In genomic region chr11:86418929-86419328, GRCh38 we compare ENCODE assay signal across 9 cellular contexts. TPM values are rescaled to one million over a fixed set of nuclear protein-coding genes. Genes with fewer than 3 reads are reported as not detected.
DNase-seq lines count a peak whose midpoint lies in the region; ATAC-seq and TF ChIP-seq lines count a peak whose summit lies in the region.
"Had no signal": no experiment of that assay in that cellular context is flagged by ENCODE, and none has a peak within 500 bp of the region (broad histone marks: within the 10 kb centered on the region; RNA-seq: fewer than 3 reads in every experiment).

No MANE protein-coding gene starts in this region.

- H3K36me3 ChIP-seq in HCT116 (ENCODE audit: control insufficient read depth in 1 of 2, insufficient read depth in 2 of 2, low read length in 2 of 2) (no peaks in the 10 kb centered on the region), tibial artery (peaks cover 0 to 6% (median 0%) of the 10 kb centered on the region in 3 donors)
- H3K36me3 ChIP-seq: ovary had no signal

- intact Hi-C loops in HCT116 (cut with micrococcal nuclease) = loop anchor here (5.0 to 10.0 kb wide), 2 partner anchors 564 to 822 kb away; partner anchors contain the start of gene CCDC83
- intact Hi-C loops in tibial artery (cut with DNase I; ENCODE audit: low total_unique reads) = no loop called here

- no peak overlapping the region for H3K4me2 ChIP-seq in HCT116 (ENCODE audit: low read length)

- CTCF ChIA-PET in HCT116 (lab: Charles Lee) = interaction anchor here (1.1 to 2.5 kb wide), 3 partner anchors 14 to 564 kb away, joined by 3 to 16 read pairs (median 3); partner anchors contain the start of gene CCDC83

- peaks cover 0 to 2% (median 0%) of the 10 kb centered on the region in 3 donors for H3K36me3 Mint-ChIP-seq in naive thymus-derived CD8-positive, alpha-beta T cell

- no peak overlapping the region for H3K4me3 ChIP-seq in HCT116 (replicated peaks in 1 of 2; ENCODE audit: low read depth in 1 of 2, low read length in 2 of 2)
- H3K4me3 ChIP-seq in tibial artery = no peak overlapping the region
- H3K4me3 ChIP-seq: ovary had no signal

- no peak overlapping the region for H3K27ac Mint-ChIP-seq in naive thymus-derived CD8-positive, alpha-beta T cell
- H3K27ac Mint-ChIP-seq: stimulated activated naive B cell treated with anti-CD40 and anti-IgM and Interleukin-4, amounts not matched to agents 10 μg/mL and 1 μg/mL and 100 μg/mL, for 72 hours had no signal

- peak; percentile 53; the same call in 1 of the 2 replicates for TF ChIP-seq RAD21 in HCT116 (IDR thresholded peaks at IDR 0.05; ENCODE audit: low read depth)

- H4K20me1 ChIP-seq in HCT116 (ENCODE audit: insufficient read depth) = no peaks in the 10 kb centered on the region

- H3K4me1 ChIP-seq in HCT116 (ENCODE audit: control insufficient read depth in 1 of 2, insufficient read depth in 2 of 2, low read length in 2 of 2) (no peaks in the 10 kb centered on the region), tibial artery (peaks cover 0 to 9% (median 0%) of the 10 kb centered on the region in 4 donors)

- POLR2A ChIA-PET in HCT116 (lab: Charles Lee) = no interaction called here
- POLR2A ChIA-PET in naive thymus-derived CD8-positive, alpha-beta T cell (lab: Charles Lee) = no interaction called here

- no peaks in the 10 kb centered on the region for H3K27me3 Mint-ChIP-seq in naive thymus-derived CD8-positive, alpha-beta T cell
- H3K27me3 Mint-ChIP-seq: stimulated activated naive B cell treated with anti-CD40 and anti-IgM and Interleukin-4, amounts not matched to agents 10 μg/mL and 1 μg/mL and 100 μg/mL, for 72 hours had no signal

- no peak overlapping the region for H2AFZ ChIP-seq in HCT116 (ENCODE audit: low read depth, low read length, poor library complexity, severe bottlenecking)

- BruUV-seq in HCT116 (replicated peaks; lab: Mats Ljungman, UMichigan) = no TSS peak

- TF ChIP-seq POLR2A in HCT116 (IDR thresholded peaks at IDR 0.05; ENCODE audit: borderline replicate concordance, extremely low read depth, insufficient read depth, insufficient read length) = no peak

- H3K9me2 ChIP-seq in HCT116 (ENCODE audit: insufficient read depth) = no peaks in the 10 kb centered on the region

- RAD21 ChIA-PET in HCT116 (lab: Charles Lee; ENCODE audit: low non-redundant PET in 1 of 2, low total read pairs in 2 of 2, uncharacterized antibody in 2 of 2, unreplicated experiment in 2 of 2) = no interaction called here

- H3K9me3 ChIP-seq in HCT116 (ENCODE audit: control insufficient read depth in 1 of 2, insufficient read depth in 1 of 2, low read depth in 1 of 2, low read length in 2 of 2) = no peaks in the 10 kb centered on the region
- no peaks in the 10 kb centered on the region for H3K9me3 ChIP-seq in tibial artery
- H3K9me3 ChIP-seq: ovary had no signal

- DNase-seq in GM10266 (ENCODE audit: extremely low spot score) (no peak), HCT116 (ENCODE audit: low read depth, low spot score) (no peak), left kidney (ENCODE audit: low read depth, low spot score) (peak; percentile 29), tibial artery (no peak), SKM-1 (lab: John Stamatoyannopoulos, UW; ENCODE audit: unreplicated experiment) (no peak)
- DNase-seq in naive thymus-derived CD8-positive, alpha-beta T cell = no peak
- DNase-seq: ovary; stimulated activated naive B cell treated with anti-CD40 and anti-IgM and Interleukin-4, amounts not matched to agents 10 μg/mL and 1 μg/mL and 100 μg/mL, for 72 hours had no signal

- H3K79me2 ChIP-seq in HCT116 (ENCODE audit: insufficient read depth, low read length) = no peaks in the 10 kb centered on the region

- ATAC-seq in HCT116 (peak; percentile 73), SK-N-SH treated with all-trans-retinoic acid at 6 μM for 48 hours (peak; percentile 92)
- no peak for ATAC-seq in naive thymus-derived CD8-positive, alpha-beta T cell

- H3K4me3 Mint-ChIP-seq in naive thymus-derived CD8-positive, alpha-beta T cell = no peak overlapping the region
- H3K4me3 Mint-ChIP-seq: stimulated activated naive B cell treated with anti-CD40 and anti-IgM and Interleukin-4, amounts not matched to agents 10 μg/mL and 1 μg/mL and 100 μg/mL, for 72 hours had no signal

- H3K27ac ChIP-seq in HCT116 (ENCODE audit: low read depth, low read length) (no peak overlapping the region), tibial artery (no peak overlapping the region)
- H3K27ac ChIP-seq: ovary had no signal

- H3K9me3 Mint-ChIP-seq in naive thymus-derived CD8-positive, alpha-beta T cell = no peaks in the 10 kb centered on the region
- H3K9me3 Mint-ChIP-seq: stimulated activated naive B cell treated with anti-CD40 and anti-IgM and Interleukin-4, amounts not matched to agents 10 μg/mL and 1 μg/mL and 100 μg/mL, for 72 hours had no signal

- H3K4me1 Mint-ChIP-seq in naive thymus-derived CD8-positive, alpha-beta T cell = no peaks in the 10 kb centered on the region

- H3K9ac ChIP-seq in HCT116 (ENCODE audit: low read length) = no peak overlapping the region

- no peaks in the 10 kb centered on the region for H3K27me3 ChIP-seq in HCT116 (ENCODE audit: insufficient read depth, low read length)
- H3K27me3 ChIP-seq in tibial artery = no peaks in the 10 kb centered on the region
- H3K27me3 ChIP-seq: ovary had no signal

- TF ChIP-seq CTCF in GM10266 (IDR thresholded peaks at IDR 0.05; ENCODE audit: control insufficient read depth, insufficient read depth, low read depth, missing control alignments) (peak; percentile 13), HCT116 (IDR thresholded peaks at IDR 0.05 in 2 of 3, conservative IDR thresholded peaks at IDR 0.05 in 1 of 3; ENCODE audit: borderline replicate concordance in 1 of 3, insufficient read depth in 1 of 3, low read depth in 2 of 3, low read length in 2 of 3) (peak in 1 of 3 experiments; percentile 41; a peak in 2 of 6 replicates), tibial artery (IDR thresholded peaks at IDR 0.05) (no peak)

TF ChIP-seq in HCT116, 20 proteins besides CTCF, POLR2A, EP300 and RAD21 (continues in another document):
- no peak for TF ChIP-seq EZH2phosphoT487 (IDR thresholded peaks at IDR 0.05; ENCODE audit: borderline replicate concordance)
- no peak for TF ChIP-seq MAX (IDR thresholded peaks at IDR 0.05)
- TF ChIP-seq JUND (IDR thresholded peaks at IDR 0.05) = no peak
- TF ChIP-seq POLR2AphosphoS5 (IDR thresholded peaks at IDR 0.05; ENCODE audit: low read depth, low read length) = no peak
- no peak for TF ChIP-seq CEBPB (IDR thresholded peaks at IDR 0.05; ENCODE audit: low read depth)
- TF ChIP-seq SP1 (IDR thresholded peaks at IDR 0.05; ENCODE audit: low read depth) = no peak
- no peak for TF ChIP-seq EGR1 (IDR thresholded peaks at IDR 0.05; ENCODE audit: low read depth)
- TF ChIP-seq ZNF274 (IDR thresholded peaks at IDR 0.05; ENCODE audit: low read depth, low read length) = no peak
- TF ChIP-seq TCF7L2 (IDR thresholded peaks at IDR 0.05; ENCODE audit: borderline replicate concordance, extremely low read depth, insufficient read depth, insufficient read length) = no peak
- no peak for TF ChIP-seq FOSL1 (IDR thresholded peaks at IDR 0.05; ENCODE audit: low read depth)
- TF ChIP-seq SRF (IDR thresholded peaks at IDR 0.05; ENCODE audit: low read depth) = no peak
- no peak for TF ChIP-seq CBX3 (IDR thresholded peaks at IDR 0.05; ENCODE audit: low read depth)

TF ChIP-seq in SK-N-SH treated with all-trans-retinoic acid at 6 μM for 48 hours, 23 proteins besides CTCF, POLR2A, EP300 and RAD21 (continues in another document):
- TF ChIP-seq ISL1 (CRISPR knock-in tag; IDR thresholded peaks at IDR 0.05) (no peak), ZNF8 (CRISPR knock-in tag; IDR thresholded peaks at IDR 0.05) (no peak), PATZ1 (CRISPR knock-in tag; IDR thresholded peaks at IDR 0.05; ENCODE audit: borderline replicate concordance) (no peak), TCF4 (CRISPR knock-in tag; IDR thresholded peaks at IDR 0.05; ENCODE audit: borderline replicate concordance) (no peak), PPARA (CRISPR knock-in tag; IDR thresholded peaks at IDR 0.05; ENCODE audit: borderline replicate concordance) (no peak), BACH2 (CRISPR knock-in tag; IDR thresholded peaks at IDR 0.05; ENCODE audit: borderline replicate concordance) (no peak), CSDC2 (CRISPR knock-in tag; IDR thresholded peaks at IDR 0.05) (no peak), TOX (CRISPR knock-in tag; IDR thresholded peaks at IDR 0.05; ENCODE audit: borderline replicate concordance) (no peak), ZFP30 (CRISPR knock-in tag; IDR thresholded peaks at IDR 0.05) (no peak)

RNA-seq across cellular contexts. Expression of gene CCDC81, which starts 44.2 kb away (rescaled TPM):
- total RNA-seq in HCT116 (2021; ENCODE audit: unreplicated experiment) = 0.69 TPM
- polyA plus RNA-seq in HCT116 (2012) = 0.22 and 0.26 TPM in 2 replicates
- total RNA-seq in naive thymus-derived CD8-positive, alpha-beta T cell = under 1 TPM; 0.47 to 0.62 TPM
- polyA plus RNA-seq in naive thymus-derived CD8-positive, alpha-beta T cell = under 1 TPM in 2 of 3 donors, not detected in 1; 0.10 to 0.40 TPM

Comparison
In these comparisons a context has a peak if more than half of its experiments do, and no peak if none do; other contexts are left out.
1. ATAC-seq: peak in HCT116 (single experiment) and SK-N-SH treated with all-trans-retinoic acid at 6 μM for 48 hours (single experiment); none in naive thymus-derived CD8-positive, alpha-beta T cell (0 of 2).